ENCODE assay signal across 8 cellular contexts in the genomic region with DNA sequence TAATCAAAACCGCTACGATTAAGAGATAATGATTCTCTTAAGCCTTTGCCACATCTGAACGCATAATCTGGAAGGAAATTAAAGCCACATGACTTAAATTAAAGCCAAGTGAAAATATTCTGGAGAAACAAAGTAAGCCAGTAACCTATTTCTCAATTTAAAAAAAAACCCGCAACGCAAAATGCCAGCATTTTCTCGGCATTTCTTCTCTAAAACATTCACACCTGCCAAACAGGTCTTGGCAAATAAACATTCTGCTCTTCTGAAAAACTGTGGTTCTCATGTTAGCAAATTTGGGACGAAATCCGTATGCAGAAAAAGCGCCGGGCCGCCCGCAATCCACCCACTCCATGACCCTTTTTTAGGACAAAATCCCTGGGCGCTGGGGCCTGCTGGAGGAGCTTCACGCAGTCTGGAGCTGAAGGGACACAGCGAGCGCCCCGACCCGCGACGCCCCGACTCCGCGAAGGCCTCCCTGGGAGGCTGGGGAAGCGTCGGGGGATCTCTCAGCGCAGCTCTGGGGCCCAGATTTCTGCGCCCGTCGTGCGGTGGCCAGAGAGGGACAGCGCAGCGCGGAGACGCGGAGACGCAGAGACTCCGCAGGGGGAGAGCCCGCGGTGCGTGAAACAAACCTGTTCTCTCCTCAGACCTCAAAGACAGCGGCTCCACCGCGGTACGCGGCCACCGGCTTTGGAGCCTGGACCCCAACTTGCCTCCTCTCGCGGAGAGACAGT. TPM values are rescaled to one million over a fixed set of nuclear protein-coding genes. Genes with fewer than 3 reads are reported as not detected.
DNase-seq lines count a peak whose midpoint lies in the region; ATAC-seq and TF ChIP-seq lines count a peak whose summit lies in the region.

No MANE protein-coding gene starts in this region.

- ATAC-seq in GM19328 (IDR thresholded peaks at IDR 0.05; ENCODE audit: unreplicated experiment) (peak; percentile 39), HG03196 (IDR thresholded peaks at IDR 0.05; ENCODE audit: unreplicated experiment) (peak; percentile 41)
- peak; percentile 61 for ATAC-seq in stimulated activated effector memory CD8-positive, alpha-beta T cell treated with anti-CD3 and anti-CD28 coated beads, Interleukin-12 subunit alpha, Interleukin-12 subunit beta, amount 100 ng/mL, for 72 hours

- DNase-seq in BE2C (no peak), SIG-M5 (lab: John Stamatoyannopoulos, UW) (no peak)
- DNase-seq in stimulated activated effector memory CD8-positive, alpha-beta T cell treated with anti-CD3 and anti-CD28 coated beads, Interleukin-12 subunit alpha, Interleukin-12 subunit beta, amount 100 ng/mL, for 72 hours (ENCODE audit: low spot score in 2 of 2) = no peak
- no peak for DNase-seq in central memory CD4-positive, alpha-beta T cell

- H3K4me3 Mint-ChIP-seq in activated naive CD8-positive, alpha-beta T cell = peak overlapping the region; percentile 98
- H3K4me3 Mint-ChIP-seq in stimulated activated effector memory CD8-positive, alpha-beta T cell treated with anti-CD3 and anti-CD28 coated beads, Interleukin-12 subunit alpha, Interleukin-12 subunit beta, amount 100 ng/mL, for 72 hours = peak overlapping the region; percentile 95

- H3K4me1 Mint-ChIP-seq in activated naive CD8-positive, alpha-beta T cell (ENCODE audit: low read depth) = peaks cover 42% of the 10 kb centered on the region
- peaks cover 42% of the 10 kb centered on the region for H3K4me1 Mint-ChIP-seq in stimulated activated effector memory CD8-positive, alpha-beta T cell treated with anti-CD3 and anti-CD28 coated beads, Interleukin-12 subunit alpha, Interleukin-12 subunit beta, amount 100 ng/mL, for 72 hours

- no peaks in the 10 kb centered on the region for H3K4me1 ChIP-seq in BE2C
- H3K4me1 ChIP-seq in iPS-15b (ENCODE audit: control insufficient read depth, insufficient read depth, low read length) = no peaks in the 10 kb centered on the region

- H3K9me3 ChIP-seq in BE2C (no peaks in the 10 kb centered on the region), iPS-15b (ENCODE audit: control insufficient read depth, insufficient read depth, low read length) (no peaks in the 10 kb centered on the region)

- H3K9ac ChIP-seq in iPS-15b (ENCODE audit: low read depth, low read length) = peak overlapping the region; percentile 94

- no peaks in the 10 kb centered on the region for H3K27me3 Mint-ChIP-seq in activated naive CD8-positive, alpha-beta T cell

- H3K4me3 ChIP-seq in BE2C (ENCODE audit: low read depth, low read length) (peak overlapping the region; percentile 88), iPS-15b (ENCODE audit: low read depth, low read length) (peak overlapping the region; percentile 94)

- H3K27ac Mint-ChIP-seq in activated naive CD8-positive, alpha-beta T cell = peak overlapping the region; percentile 99
- peak overlapping the region; percentile 99 for H3K27ac Mint-ChIP-seq in stimulated activated effector memory CD8-positive, alpha-beta T cell treated with anti-CD3 and anti-CD28 coated beads, Interleukin-12 subunit alpha, Interleukin-12 subunit beta, amount 100 ng/mL, for 72 hours

- no peaks in the 10 kb centered on the region for H3K27me3 ChIP-seq in BE2C
- peaks cover 8% of the 10 kb centered on the region for H3K27me3 ChIP-seq in iPS-15b (ENCODE audit: control insufficient read depth, insufficient read depth, low read length)

- H3K36me3 Mint-ChIP-seq in activated naive CD8-positive, alpha-beta T cell = peaks cover 33% of the 10 kb centered on the region
- peaks cover 50% of the 10 kb centered on the region for H3K36me3 Mint-ChIP-seq in stimulated activated effector memory CD8-positive, alpha-beta T cell treated with anti-CD3 and anti-CD28 coated beads, Interleukin-12 subunit alpha, Interleukin-12 subunit beta, amount 100 ng/mL, for 72 hours

- peaks cover 37% of the 10 kb centered on the region for H3K36me3 ChIP-seq in BE2C
- peaks cover 13% of the 10 kb centered on the region for H3K36me3 ChIP-seq in iPS-15b (ENCODE audit: control insufficient read depth, insufficient read depth, low read length)

- H3K9me3 Mint-ChIP-seq in activated naive CD8-positive, alpha-beta T cell (ENCODE audit: low read depth) = no peaks in the 10 kb centered on the region
- no peaks in the 10 kb centered on the region for H3K9me3 Mint-ChIP-seq in stimulated activated effector memory CD8-positive, alpha-beta T cell treated with anti-CD3 and anti-CD28 coated beads, Interleukin-12 subunit alpha, Interleukin-12 subunit beta, amount 100 ng/mL, for 72 hours

- no peak for TF ChIP-seq CTCF in BE2C (IDR thresholded peaks at IDR 0.05; ENCODE audit: low read depth, low read length)

RNA-seq across cellular contexts. Expression of a gene that starts 0.5 kb away (rescaled TPM):
- polyA plus RNA-seq in BE2C (2012; ENCODE audit: insufficient read depth, insufficient read length, low read depth) = 5.8 TPM

RNA-seq across cellular contexts. Expression of a gene that starts 0.6 kb away (rescaled TPM):
- polyA plus RNA-seq in BE2C (2012; ENCODE audit: insufficient read depth, insufficient read length, low read depth) = 821 TPM

RNA-seq across cellular contexts. Expression of a gene that starts 28.8 kb away (rescaled TPM):
- polyA plus RNA-seq in BE2C (2012; ENCODE audit: insufficient read depth, insufficient read length, low read depth) = 7.8 TPM
